In the genomic region with DNA sequence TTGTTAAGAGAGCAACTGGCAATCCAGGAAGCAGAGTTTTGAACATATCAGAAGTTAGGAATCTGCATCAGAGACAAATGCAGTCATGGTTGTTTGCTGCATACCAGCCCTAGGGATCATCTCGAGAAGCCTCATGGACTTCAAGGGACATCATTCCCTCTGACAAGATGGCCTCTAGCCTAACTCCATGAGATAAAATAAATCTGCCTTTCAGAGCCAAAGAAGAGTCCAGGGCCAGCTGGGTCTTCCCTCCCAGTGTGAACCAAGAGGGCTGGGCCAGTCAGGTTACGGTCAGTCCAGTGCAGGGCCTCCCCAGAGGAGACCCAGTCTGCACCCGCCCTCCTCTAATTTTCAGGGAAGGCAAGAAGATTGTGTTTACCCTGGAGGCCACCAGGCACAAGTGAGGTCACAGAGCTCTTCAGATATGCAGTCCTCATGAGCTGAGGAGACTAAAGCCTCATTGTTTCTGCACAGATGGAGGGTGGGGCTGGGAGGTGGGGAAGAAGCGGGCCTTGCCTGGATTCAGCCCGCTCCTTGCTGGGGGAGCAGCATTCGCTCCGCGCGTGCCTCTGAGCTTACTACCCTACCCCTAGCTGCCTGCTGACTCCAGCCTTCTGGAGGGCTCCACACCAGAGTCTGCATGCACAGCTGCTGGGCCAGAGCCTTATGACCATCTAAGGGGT, we compare ENCODE assay signal across 1 cellular context.
TF ChIP-seq lines count a peak whose summit lies in the region.

No MANE protein-coding gene starts in this region.

TF ChIP-seq in HepG2, 621 proteins besides CTCF, POLR2A, EP300 and RAD21 (continued from another document and continues in another):
- TF ChIP-seq, protein P1, sequence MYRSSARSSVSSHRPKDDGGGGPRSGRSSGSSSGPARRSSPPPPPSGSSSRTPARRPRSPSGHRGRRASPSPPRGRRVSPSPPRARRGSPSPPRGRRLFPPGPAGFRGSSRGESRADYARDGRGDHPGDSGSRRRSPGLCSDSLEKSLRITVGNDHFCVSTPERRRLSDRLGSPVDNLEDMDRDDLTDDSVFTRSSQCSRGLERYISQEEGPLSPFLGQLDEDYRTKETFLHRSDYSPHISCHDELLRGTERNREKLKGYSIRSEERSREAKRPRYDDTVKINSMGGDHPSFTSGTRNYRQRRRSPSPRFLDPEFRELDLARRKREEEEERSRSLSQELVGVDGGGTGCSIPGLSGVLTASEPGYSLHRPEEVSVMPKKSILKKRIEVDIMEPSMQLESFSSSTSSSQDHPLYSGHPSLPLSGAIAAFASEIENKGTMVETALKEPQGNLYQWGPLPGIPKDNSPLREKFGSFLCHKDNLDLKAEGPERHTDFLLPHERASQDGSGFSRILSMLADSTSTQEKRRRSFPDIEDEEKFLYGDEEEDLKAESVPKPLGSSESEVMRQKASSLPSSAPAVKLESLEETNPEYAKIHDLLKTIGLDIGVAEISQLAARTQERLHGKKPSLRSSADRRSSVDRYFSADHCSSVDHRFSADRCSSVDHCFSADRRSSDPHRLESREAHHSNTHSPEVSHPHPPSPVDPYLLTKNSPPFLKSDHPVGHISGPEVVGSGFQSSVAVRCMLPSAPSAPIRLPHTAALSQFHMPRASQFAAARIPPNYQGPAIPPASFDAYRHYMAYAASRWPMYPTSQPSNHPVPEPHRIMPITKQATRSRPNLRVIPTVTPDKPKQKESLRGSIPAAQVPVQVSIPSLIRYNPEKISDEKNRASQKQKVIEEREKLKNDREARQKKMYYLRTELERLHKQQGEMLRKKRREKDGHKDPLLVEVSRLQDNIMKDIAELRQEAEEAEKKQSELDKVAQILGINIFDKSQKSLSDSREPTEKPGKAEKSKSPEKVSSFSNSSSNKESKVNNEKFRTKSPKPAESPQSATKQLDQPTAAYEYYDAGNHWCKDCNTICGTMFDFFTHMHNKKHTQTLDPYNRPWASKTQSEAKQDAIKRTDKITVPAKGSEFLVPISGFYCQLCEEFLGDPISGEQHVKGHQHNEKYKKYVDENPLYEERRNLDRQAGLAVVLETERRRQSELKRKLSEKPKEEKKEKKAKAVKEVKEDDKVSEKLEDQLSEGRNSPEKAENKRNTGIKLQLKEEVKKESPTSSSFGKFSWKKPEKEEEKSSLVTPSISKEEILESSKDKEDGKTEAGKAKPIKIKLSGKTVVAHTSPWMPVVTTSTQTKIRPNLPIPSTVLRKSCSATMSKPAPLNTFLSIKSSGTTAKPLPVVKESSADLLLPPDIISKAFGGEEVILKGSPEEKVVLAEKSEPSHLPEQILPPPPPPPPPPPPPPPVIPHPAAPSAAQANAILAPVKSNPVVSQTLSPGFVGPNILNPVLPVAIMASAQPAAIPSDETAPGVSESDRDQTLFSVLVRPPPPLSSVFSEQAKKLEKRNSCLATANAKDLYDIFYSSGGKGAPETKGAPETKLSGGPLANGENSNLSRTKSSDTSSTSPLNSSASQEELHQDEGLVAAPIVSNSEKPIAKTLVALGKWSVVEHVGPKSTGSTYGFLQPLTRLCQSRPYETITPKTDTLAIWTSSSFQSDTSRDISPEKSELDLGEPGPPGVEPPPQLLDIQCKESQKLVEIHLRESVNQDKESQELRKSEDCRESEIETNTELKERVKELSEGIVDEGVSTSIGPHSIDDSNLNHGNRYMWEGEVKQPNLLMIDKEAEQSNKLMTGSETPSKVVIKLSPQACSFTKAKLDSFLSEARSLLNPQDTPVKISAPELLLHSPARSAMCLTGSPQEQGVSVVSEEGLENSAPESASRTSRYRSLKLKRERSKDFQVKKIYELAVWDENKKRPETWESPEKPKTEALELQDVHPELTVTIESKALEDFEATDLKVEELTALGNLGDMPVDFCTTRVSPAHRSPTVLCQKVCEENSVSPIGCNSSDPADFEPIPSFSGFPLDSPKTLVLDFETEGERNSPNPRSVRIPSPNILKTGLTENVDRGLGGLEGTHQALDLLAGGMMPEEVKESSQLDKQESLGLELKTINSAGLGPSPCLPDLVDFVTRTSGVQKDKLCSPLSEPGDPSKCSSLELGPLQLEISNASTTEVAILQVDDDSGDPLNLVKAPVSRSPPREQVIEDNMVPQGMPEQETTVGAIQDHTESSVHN (CRISPR knock-in tag; IDR thresholded peaks at IDR 0.05), result no peak
- no peak for TF ChIP-seq FOXP1 (IDR thresholded peaks at IDR 0.05)
- TF ChIP-seq FOXP1 (CRISPR knock-in tag; IDR thresholded peaks at IDR 0.05), result peak; percentile 82
- TF ChIP-seq MAZ (IDR thresholded peaks at IDR 0.05; ENCODE audit: borderline replicate concordance, low read depth, low read length), result 0 out of 2 replicates have a peak, but pooled peaks have one; percentile 38
- TF ChIP-seq MAZ (CRISPR knock-in tag; IDR thresholded peaks at IDR 0.05; ENCODE audit: low read depth), result no peak
- no peak for TF ChIP-seq CAMTA2 (CRISPR knock-in tag; IDR thresholded peaks at IDR 0.05; ENCODE audit: borderline replicate concordance)
- TF ChIP-seq, protein P2, sequence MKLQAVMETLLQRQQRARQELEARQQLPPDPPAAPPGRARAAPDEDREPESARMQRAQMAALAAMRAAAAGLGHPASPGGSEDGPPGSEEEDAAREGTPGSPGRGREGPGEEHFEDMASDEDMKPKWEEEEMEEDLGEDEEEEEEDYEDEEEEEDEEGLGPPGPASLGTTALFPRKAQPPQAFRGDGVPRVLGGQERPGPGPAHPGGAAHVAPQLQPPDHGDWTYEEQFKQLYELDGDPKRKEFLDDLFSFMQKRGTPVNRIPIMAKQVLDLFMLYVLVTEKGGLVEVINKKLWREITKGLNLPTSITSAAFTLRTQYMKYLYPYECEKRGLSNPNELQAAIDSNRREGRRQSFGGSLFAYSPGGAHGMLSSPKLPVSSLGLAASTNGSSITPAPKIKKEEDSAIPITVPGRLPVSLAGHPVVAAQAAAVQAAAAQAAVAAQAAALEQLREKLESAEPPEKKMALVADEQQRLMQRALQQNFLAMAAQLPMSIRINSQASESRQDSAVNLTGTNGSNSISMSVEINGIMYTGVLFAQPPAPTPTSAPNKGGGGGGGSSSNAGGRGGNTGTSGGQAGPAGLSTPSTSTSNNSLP (IDR thresholded peaks at IDR 0.05; ENCODE audit: low read depth, low read length), result no peak
- TF ChIP-seq TBX2 (CRISPR knock-in tag; IDR thresholded peaks at IDR 0.05; ENCODE audit: borderline replicate concordance), result peak; percentile 73
- no peak for TF ChIP-seq ZNF792 (CRISPR knock-in tag; IDR thresholded peaks at IDR 0.05)
- TF ChIP-seq, protein P3, sequence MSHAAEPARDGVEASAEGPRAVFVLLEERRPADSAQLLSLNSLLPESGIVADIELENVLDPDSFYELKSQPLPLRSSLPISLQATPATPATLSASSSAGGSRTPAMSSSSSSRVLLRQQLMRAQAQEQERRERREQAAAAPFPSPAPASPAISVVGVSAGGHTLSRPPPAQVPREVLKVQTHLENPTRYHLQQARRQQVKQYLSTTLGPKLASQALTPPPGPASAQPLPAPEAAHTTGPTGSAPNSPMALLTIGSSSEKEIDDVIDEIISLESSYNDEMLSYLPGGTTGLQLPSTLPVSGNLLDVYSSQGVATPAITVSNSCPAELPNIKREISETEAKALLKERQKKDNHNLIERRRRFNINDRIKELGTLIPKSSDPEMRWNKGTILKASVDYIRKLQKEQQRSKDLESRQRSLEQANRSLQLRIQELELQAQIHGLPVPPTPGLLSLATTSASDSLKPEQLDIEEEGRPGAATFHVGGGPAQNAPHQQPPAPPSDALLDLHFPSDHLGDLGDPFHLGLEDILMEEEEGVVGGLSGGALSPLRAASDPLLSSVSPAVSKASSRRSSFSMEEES (CRISPR knock-in tag; IDR thresholded peaks at IDR 0.05), result 0 out of 2 replicates have a peak, but pooled peaks have one; percentile 46
- TF ChIP-seq, protein P4, sequence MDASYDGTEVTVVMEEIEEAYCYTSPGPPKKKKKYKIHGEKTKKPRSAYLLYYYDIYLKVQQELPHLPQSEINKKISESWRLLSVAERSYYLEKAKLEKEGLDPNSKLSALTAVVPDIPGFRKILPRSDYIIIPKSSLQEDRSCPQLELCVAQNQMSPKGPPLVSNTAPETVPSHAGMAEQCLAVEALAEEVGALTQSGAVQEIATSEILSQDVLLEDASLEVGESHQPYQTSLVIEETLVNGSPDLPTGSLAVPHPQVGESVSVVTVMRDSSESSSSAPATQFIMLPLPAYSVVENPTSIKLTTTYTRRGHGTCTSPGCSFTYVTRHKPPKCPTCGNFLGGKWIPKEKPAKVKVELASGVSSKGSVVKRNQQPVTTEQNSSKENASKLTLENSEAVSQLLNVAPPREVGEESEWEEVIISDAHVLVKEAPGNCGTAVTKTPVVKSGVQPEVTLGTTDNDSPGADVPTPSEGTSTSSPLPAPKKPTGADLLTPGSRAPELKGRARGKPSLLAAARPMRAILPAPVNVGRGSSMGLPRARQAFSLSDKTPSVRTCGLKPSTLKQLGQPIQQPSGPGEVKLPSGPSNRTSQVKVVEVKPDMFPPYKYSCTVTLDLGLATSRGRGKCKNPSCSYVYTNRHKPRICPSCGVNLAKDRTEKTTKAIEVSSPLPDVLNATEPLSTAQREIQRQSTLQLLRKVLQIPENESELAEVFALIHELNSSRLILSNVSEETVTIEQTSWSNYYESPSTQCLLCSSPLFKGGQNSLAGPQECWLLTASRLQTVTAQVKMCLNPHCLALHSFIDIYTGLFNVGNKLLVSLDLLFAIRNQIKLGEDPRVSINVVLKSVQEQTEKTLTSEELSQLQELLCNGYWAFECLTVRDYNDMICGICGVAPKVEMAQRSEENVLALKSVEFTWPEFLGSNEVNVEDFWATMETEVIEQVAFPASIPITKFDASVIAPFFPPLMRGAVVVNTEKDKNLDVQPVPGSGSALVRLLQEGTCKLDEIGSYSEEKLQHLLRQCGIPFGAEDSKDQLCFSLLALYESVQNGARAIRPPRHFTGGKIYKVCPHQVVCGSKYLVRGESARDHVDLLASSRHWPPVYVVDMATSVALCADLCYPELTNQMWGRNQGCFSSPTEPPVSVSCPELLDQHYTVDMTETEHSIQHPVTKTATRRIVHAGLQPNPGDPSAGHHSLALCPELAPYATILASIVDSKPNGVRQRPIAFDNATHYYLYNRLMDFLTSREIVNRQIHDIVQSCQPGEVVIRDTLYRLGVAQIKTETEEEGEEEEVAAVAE (CRISPR knock-in tag; IDR thresholded peaks at IDR 0.05; ENCODE audit: borderline replicate concordance), result no peak
- no peak for TF ChIP-seq SMARCE1 (IDR thresholded peaks at IDR 0.05; ENCODE audit: borderline replicate concordance)
- TF ChIP-seq, protein P5, sequence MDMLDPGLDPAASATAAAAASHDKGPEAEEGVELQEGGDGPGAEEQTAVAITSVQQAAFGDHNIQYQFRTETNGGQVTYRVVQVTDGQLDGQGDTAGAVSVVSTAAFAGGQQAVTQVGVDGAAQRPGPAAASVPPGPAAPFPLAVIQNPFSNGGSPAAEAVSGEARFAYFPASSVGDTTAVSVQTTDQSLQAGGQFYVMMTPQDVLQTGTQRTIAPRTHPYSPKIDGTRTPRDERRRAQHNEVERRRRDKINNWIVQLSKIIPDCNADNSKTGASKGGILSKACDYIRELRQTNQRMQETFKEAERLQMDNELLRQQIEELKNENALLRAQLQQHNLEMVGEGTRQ (IDR thresholded peaks at IDR 0.05; ENCODE audit: low read depth, low read length), result no peak
- TF ChIP-seq, protein P5 (CRISPR knock-in tag; IDR thresholded peaks at IDR 0.05; ENCODE audit: borderline replicate concordance), result no peak
- no peak for TF ChIP-seq ZNF703 (CRISPR knock-in tag; IDR thresholded peaks at IDR 0.05; ENCODE audit: borderline replicate concordance)
- no peak for TF ChIP-seq ZSCAN29 (CRISPR knock-in tag; conservative IDR thresholded peaks at IDR 0.05)
- no peak for TF ChIP-seq CBX2 (IDR thresholded peaks at IDR 0.05; ENCODE audit: low read depth, low read length)
- TF ChIP-seq CBX2 (CRISPR knock-in tag; IDR thresholded peaks at IDR 0.05; ENCODE audit: low read depth), result no peak
- TF ChIP-seq, protein P6, sequence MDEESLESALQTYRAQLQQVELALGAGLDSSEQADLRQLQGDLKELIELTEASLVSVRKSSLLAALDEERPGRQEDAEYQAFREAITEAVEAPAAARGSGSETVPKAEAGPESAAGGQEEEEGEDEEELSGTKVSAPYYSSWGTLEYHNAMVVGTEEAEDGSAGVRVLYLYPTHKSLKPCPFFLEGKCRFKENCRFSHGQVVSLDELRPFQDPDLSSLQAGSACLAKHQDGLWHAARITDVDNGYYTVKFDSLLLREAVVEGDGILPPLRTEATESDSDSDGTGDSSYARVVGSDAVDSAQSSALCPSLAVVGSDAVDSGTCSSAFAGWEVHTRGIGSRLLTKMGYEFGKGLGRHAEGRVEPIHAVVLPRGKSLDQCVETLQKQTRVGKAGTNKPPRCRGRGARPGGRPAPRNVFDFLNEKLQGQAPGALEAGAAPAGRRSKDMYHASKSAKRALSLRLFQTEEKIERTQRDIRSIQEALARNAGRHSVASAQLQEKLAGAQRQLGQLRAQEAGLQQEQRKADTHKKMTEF (CRISPR knock-in tag; IDR thresholded peaks at IDR 0.05), result no peak
- TF ChIP-seq, protein P7, sequence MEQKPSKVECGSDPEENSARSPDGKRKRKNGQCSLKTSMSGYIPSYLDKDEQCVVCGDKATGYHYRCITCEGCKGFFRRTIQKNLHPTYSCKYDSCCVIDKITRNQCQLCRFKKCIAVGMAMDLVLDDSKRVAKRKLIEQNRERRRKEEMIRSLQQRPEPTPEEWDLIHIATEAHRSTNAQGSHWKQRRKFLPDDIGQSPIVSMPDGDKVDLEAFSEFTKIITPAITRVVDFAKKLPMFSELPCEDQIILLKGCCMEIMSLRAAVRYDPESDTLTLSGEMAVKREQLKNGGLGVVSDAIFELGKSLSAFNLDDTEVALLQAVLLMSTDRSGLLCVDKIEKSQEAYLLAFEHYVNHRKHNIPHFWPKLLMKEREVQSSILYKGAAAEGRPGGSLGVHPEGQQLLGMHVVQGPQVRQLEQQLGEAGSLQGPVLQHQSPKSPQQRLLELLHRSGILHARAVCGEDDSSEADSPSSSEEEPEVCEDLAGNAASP (CRISPR knock-in tag; IDR thresholded peaks at IDR 0.05; ENCODE audit: borderline replicate concordance), result peak; percentile 76; the same call in 1 of the 2 replicates
- TF ChIP-seq, protein P8, sequence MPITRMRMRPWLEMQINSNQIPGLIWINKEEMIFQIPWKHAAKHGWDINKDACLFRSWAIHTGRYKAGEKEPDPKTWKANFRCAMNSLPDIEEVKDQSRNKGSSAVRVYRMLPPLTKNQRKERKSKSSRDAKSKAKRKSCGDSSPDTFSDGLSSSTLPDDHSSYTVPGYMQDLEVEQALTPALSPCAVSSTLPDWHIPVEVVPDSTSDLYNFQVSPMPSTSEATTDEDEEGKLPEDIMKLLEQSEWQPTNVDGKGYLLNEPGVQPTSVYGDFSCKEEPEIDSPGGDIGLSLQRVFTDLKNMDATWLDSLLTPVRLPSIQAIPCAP (CRISPR knock-in tag; IDR thresholded peaks at IDR 0.05; ENCODE audit: low read depth), result no peak
